In the genomic region with DNA sequence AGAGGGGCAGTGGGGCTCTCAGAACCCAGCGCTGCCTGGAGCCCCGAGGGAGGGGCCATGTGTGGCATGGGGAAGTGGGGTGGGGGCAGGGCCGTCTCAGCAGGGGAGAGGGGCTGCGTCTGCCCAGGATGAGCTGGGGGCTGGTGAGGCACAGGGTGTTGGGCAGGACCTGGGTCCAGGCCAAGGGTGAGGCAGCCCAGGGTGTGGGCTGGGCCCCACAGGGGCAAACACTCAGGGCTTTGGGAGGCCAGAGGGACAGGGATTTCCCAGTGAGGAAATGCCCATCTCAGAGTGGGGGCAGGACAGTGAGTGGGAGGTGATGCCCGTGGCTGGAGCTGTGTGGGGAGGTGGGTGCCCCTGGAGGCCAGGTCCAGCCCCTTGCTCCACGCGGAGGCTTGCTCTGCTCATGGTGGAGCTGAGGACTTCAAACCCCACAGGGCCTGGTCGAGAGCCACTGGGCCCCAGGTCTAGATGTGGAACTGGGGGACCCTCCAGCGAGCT, we compare ENCODE assay signal across 11 cellular contexts. TPM values are rescaled to one million over a fixed set of nuclear protein-coding genes. Genes with fewer than 3 reads are reported as not detected.
DNase-seq lines count a peak whose midpoint lies in the region; ATAC-seq and TF ChIP-seq lines count a peak whose summit lies in the region.
"Had no signal": no experiment of that assay in that cellular context is flagged by ENCODE, and none has a peak within 500 bp of the region (broad histone marks: within the 10 kb centered on the region; RNA-seq: fewer than 3 reads in every experiment).

No MANE protein-coding gene starts in this region.

- peak overlapping the region; percentile 55 for H3K4me2 ChIP-seq in OCI-LY7 (ENCODE audit: low read length)

- H3K27me3 Mint-ChIP-seq in naive B cell, result peaks cover 6 to 47% (median 7%) of the 10 kb centered on the region in 3 donors

- POLR2A ChIA-PET in OCI-LY7 (lab: Charles Lee), result no interaction called here

- H3K79me2 ChIP-seq in OCI-LY7 (ENCODE audit: insufficient read depth, low read depth, low read length), result no peaks in the 10 kb centered on the region

- H4K20me1 ChIP-seq in OCI-LY7 (ENCODE audit: insufficient read depth, low read length), result no peaks in the 10 kb centered on the region

- H2AFZ ChIP-seq in OCI-LY7 (ENCODE audit: low read length), result no peak overlapping the region

- H3K4me3 ChIP-seq in OCI-LY7 (ENCODE audit: low read depth, low read length, poor library complexity, severe bottlenecking) (no peak overlapping the region), esophagus muscularis mucosa (peak overlapping the region in 3 of 4 donors; percentile 13 to 31 (median 20))

- peak overlapping the region in 4 of 6 donors; percentile 27 to 88 (median 57) for H3K27ac Mint-ChIP-seq in naive B cell
- H3K27ac Mint-ChIP-seq in activated naive CD4-positive, alpha-beta T cell treated with anti-CD3 and anti-CD28 coated beads, Interleukin-2, amount 50 U/mL, for 72 hours, result no peak overlapping the region

- no peak for TF ChIP-seq EP300 in esophagus muscularis mucosa (IDR thresholded peaks at IDR 0.05)

- no peak overlapping the region for H3K27ac ChIP-seq in OCI-LY7 (ENCODE audit: low read depth, low read length, poor library complexity, severe bottlenecking)
- H3K27ac ChIP-seq in esophagus muscularis mucosa (replicated peaks in 1 of 4), result peak overlapping the region; percentile 87 to 93 (median 91)

- DNase-seq in A172 (ENCODE audit: low spot score) (peak; percentile 44), OCI-LY7 (ENCODE audit: low spot score) (no peak), esophagus muscularis mucosa (ENCODE audit: extremely low spot score) (no peak), naive B cell (no peak), HuH-7 (ENCODE audit: low spot score) (no peak), NCI-H2029 treated with DMSO at 0.1 percent for 48 hours (lab: John Stamatoyannopoulos, UW) (no peak)
- no peak for DNase-seq in activated naive CD4-positive, alpha-beta T cell treated with anti-CD3 and anti-CD28 coated beads, Interleukin-2, amount 50 U/mL, for 72 hours (ENCODE audit: low spot score in 2 of 2)
- no peak for DNase-seq in effector CD8-positive, alpha-beta T cell (lab: John Stamatoyannopoulos, UW)
- DNase-seq: KG1; stimulated activated CD4-positive, alpha-beta T cell treated with anti-CD3 and anti-CD28 coated beads, Interleukin-4, amount 100 ng/mL, for 4 hours had no signal

- no peaks in the 10 kb centered on the region for H3K36me3 Mint-ChIP-seq in naive B cell
- no peaks in the 10 kb centered on the region for H3K36me3 Mint-ChIP-seq in activated naive CD4-positive, alpha-beta T cell treated with anti-CD3 and anti-CD28 coated beads, Interleukin-2, amount 50 U/mL, for 72 hours

- H3K9me3 ChIP-seq in OCI-LY7 (ENCODE audit: low read length) (no peaks in the 10 kb centered on the region), esophagus muscularis mucosa (no peaks in the 10 kb centered on the region)

- no peaks in the 10 kb centered on the region for H3K9me3 Mint-ChIP-seq in naive B cell
- H3K9me3 Mint-ChIP-seq in activated naive CD4-positive, alpha-beta T cell treated with anti-CD3 and anti-CD28 coated beads, Interleukin-2, amount 50 U/mL, for 72 hours, result no peaks in the 10 kb centered on the region
- H3K9me3 Mint-ChIP-seq: central memory CD8-positive, alpha-beta T cell had no signal

- no peak for TF ChIP-seq CTCF in OCI-LY7 (conservative IDR thresholded peaks at IDR 0.05; ENCODE audit: low read length)
- no peak for TF ChIP-seq CTCF in esophagus muscularis mucosa (IDR thresholded peaks at IDR 0.05)

- ATAC-seq in naive B cell (ENCODE audit: low read depth in 2 of 2), result no peak
- no peak for ATAC-seq in activated naive CD4-positive, alpha-beta T cell treated with anti-CD3 and anti-CD28 coated beads, Interleukin-2, amount 50 U/mL, for 72 hours

- 41% methylated on average over 8 of the region's 9 CpGs for WGBS in esophagus muscularis mucosa

- H3K4me3 Mint-ChIP-seq in naive B cell, result peak overlapping the region; percentile 35 to 83 (median 60)
- H3K4me3 Mint-ChIP-seq: central memory CD8-positive, alpha-beta T cell had no signal

- H3K4me1 ChIP-seq in OCI-LY7 (ENCODE audit: insufficient read depth, low read length, poor library complexity, severe bottlenecking) (peaks cover 77% of the 10 kb centered on the region), esophagus muscularis mucosa (peaks cover 86 to 100% (median 97%) of the 10 kb centered on the region in 4 donors)

- H3K27me3 ChIP-seq in esophagus muscularis mucosa, result no peaks in the 10 kb centered on the region

- H3K9me2 ChIP-seq in OCI-LY7 (ENCODE audit: insufficient read depth, low read length), result no peaks in the 10 kb centered on the region

- intact Hi-C loops in OCI-LY7 (cut with micrococcal nuclease; ENCODE audit: unreplicated experiment) (no loop called here), esophagus muscularis mucosa (cut with DNase I) (no loop called here)

- no peaks in the 10 kb centered on the region for H3K36me3 ChIP-seq in OCI-LY7 (ENCODE audit: insufficient read depth, low read length)
- H3K36me3 ChIP-seq in esophagus muscularis mucosa, result no peaks in the 10 kb centered on the region

- no TSS peak for BruUV-seq in OCI-LY7 (replicated peaks; lab: Mats Ljungman, UMichigan)

- H3K4me1 Mint-ChIP-seq in naive B cell, result peaks cover 54 to 55% (median 54%) of the 10 kb centered on the region in 3 donors

- no peak for TF ChIP-seq POLR2A in esophagus muscularis mucosa (IDR thresholded peaks at IDR 0.05; ENCODE audit: low read depth)

- CTCF ChIA-PET in OCI-LY7 (lab: Charles Lee; ENCODE audit: unreplicated experiment), result interaction anchor here (0.8 kb wide), 1 partner anchor 26 kb away, joined by 13 read pairs; no protein-coding TSS in a partner anchor

RNA-seq across cellular contexts. Expression of a gene that starts 5.4 kb away (rescaled TPM):
- total RNA-seq in A172 (2014; rRNA removed; shearing (Covaris generic)), result 64.9 and 65.0 TPM in 2 replicates
- 10.7 and 13.6 TPM in 2 replicates for total RNA-seq in OCI-LY7 (2014; rRNA removed; shearing (Covaris generic))
- 38.9 and 39.2 TPM in 2 replicates for total RNA-seq in OCI-LY7 (2022)
- 100 to 1,000 TPM; 115 to 218 (median 154) TPM for total RNA-seq in esophagus muscularis mucosa
- 1 to 10 TPM in 2 of 6 donors, under 1 TPM in 3, not detected in 1; 0.46 to 1.1 (median 0.66) TPM for polyA plus RNA-seq in naive B cell (ENCODE audit: low read depth in 6 of 6)
- total RNA-seq in activated naive CD4-positive, alpha-beta T cell treated with anti-CD3 and anti-CD28 coated beads, Interleukin-2, amount 50 U/mL, for 72 hours, result 10 to 100 TPM; 10.3 to 13.1 TPM

RNA-seq across cellular contexts. Expression of a gene that starts 24.7 kb away (rescaled TPM):
- 1.2 and 2.9 TPM in 2 replicates for total RNA-seq in A172 (2014; rRNA removed; shearing (Covaris generic))
- total RNA-seq in OCI-LY7 (2014; rRNA removed; shearing (Covaris generic)), result 25.0 and 31.6 TPM in 2 replicates
- total RNA-seq in OCI-LY7 (2022), result 38.1 and 45.0 TPM in 2 replicates
- total RNA-seq in esophagus muscularis mucosa, result 1 to 10 TPM; 1.7 to 3.8 (median 2.5) TPM
- under 1 TPM in 5 of 6 donors, not detected in 1; 0.05 to 0.43 (median 0.28) TPM for polyA plus RNA-seq in naive B cell (ENCODE audit: low read depth in 6 of 6)
- 1 to 10 TPM; 4.1 to 4.3 TPM for total RNA-seq in activated naive CD4-positive, alpha-beta T cell treated with anti-CD3 and anti-CD28 coated beads, Interleukin-2, amount 50 U/mL, for 72 hours

RNA-seq across cellular contexts. Expression of a gene that starts 31.9 kb away (rescaled TPM):
- 13.4 and 15.4 TPM in 2 replicates for total RNA-seq in A172 (2014; rRNA removed; shearing (Covaris generic))
- 12.0 and 13.0 TPM in 2 replicates for total RNA-seq in OCI-LY7 (2014; rRNA removed; shearing (Covaris generic))
- total RNA-seq in OCI-LY7 (2022) (18.6 and 19.7 TPM in 2 replicates), esophagus muscularis mucosa (10 to 100 TPM in 2 of 4 donors, 1 to 10 TPM in 2; 3.7 to 12.5 (median 10.1) TPM)
- polyA plus RNA-seq in naive B cell (ENCODE audit: low read depth in 6 of 6), result under 1 TPM in 3 of 6 donors, not detected in 3; 0.17 to 0.21 (median 0.19) TPM
- 10 to 100 TPM; 15.6 to 25.7 TPM for total RNA-seq in activated naive CD4-positive, alpha-beta T cell treated with anti-CD3 and anti-CD28 coated beads, Interleukin-2, amount 50 U/mL, for 72 hours

RNA-seq across cellular contexts. Expression of a gene that starts 40.6 kb away (rescaled TPM):
- total RNA-seq in A172 (2014; rRNA removed; shearing (Covaris generic)), result 31.4 and 32.2 TPM in 2 replicates
- total RNA-seq in OCI-LY7 (2014; rRNA removed; shearing (Covaris generic)), result 90.8 and 93.6 TPM in 2 replicates
- total RNA-seq in OCI-LY7 (2022) (84.9 and 90.1 TPM in 2 replicates), esophagus muscularis mucosa (10 to 100 TPM in 3 of 4 donors, 1 to 10 TPM in 1; 5.8 to 22.9 (median 16.1) TPM)
- under 1 TPM in 5 of 6 donors, not detected in 1; 0.04 to 0.19 (median 0.09) TPM for polyA plus RNA-seq in naive B cell (ENCODE audit: low read depth in 6 of 6)
- total RNA-seq in activated naive CD4-positive, alpha-beta T cell treated with anti-CD3 and anti-CD28 coated beads, Interleukin-2, amount 50 U/mL, for 72 hours, result 10 to 100 TPM in 1 of 2 donors, 1 to 10 TPM in 1; 7.1 to 14.2 TPM

RNA-seq across cellular contexts. Expression of a gene that starts 41.0 kb away (rescaled TPM):
- total RNA-seq in A172 (2014; rRNA removed; shearing (Covaris generic)), result 28.0 and 36.6 TPM in 2 replicates
- 55.0 and 64.5 TPM in 2 replicates for total RNA-seq in OCI-LY7 (2014; rRNA removed; shearing (Covaris generic))
- 62.3 and 65.8 TPM in 2 replicates for total RNA-seq in OCI-LY7 (2022)
- 10 to 100 TPM; 57.7 to 79.4 (median 65.3) TPM for total RNA-seq in esophagus muscularis mucosa
- 10 to 100 TPM; 11.9 to 28.1 (median 16.2) TPM for polyA plus RNA-seq in naive B cell (ENCODE audit: low read depth in 6 of 6)
- total RNA-seq in activated naive CD4-positive, alpha-beta T cell treated with anti-CD3 and anti-CD28 coated beads, Interleukin-2, amount 50 U/mL, for 72 hours, result 10 to 100 TPM; 42.6 to 48.3 TPM

Comparison
In these comparisons a context has a peak if more than half of its experiments do, and no peak if none do; other contexts are left out.
1. H3K27ac Mint-ChIP-seq: peak in naive B cell (4 of 6); none in activated naive CD4-positive, alpha-beta T cell treated with anti-CD3 and anti-CD28 coated beads, Interleukin-2, amount 50 U/mL, for 72 hours (0 of 2).